1 cellular context compared by ENCODE assay signal in genomic region chr6:126628125-126628524, GRCh38.
TF ChIP-seq lines count a peak whose summit lies in the region.

No MANE protein-coding gene starts in this region.

TF ChIP-seq in GM23338, 12 proteins besides CTCF, POLR2A, EP300 and RAD21 (continued from another document):
- TF ChIP-seq, protein P1, sequence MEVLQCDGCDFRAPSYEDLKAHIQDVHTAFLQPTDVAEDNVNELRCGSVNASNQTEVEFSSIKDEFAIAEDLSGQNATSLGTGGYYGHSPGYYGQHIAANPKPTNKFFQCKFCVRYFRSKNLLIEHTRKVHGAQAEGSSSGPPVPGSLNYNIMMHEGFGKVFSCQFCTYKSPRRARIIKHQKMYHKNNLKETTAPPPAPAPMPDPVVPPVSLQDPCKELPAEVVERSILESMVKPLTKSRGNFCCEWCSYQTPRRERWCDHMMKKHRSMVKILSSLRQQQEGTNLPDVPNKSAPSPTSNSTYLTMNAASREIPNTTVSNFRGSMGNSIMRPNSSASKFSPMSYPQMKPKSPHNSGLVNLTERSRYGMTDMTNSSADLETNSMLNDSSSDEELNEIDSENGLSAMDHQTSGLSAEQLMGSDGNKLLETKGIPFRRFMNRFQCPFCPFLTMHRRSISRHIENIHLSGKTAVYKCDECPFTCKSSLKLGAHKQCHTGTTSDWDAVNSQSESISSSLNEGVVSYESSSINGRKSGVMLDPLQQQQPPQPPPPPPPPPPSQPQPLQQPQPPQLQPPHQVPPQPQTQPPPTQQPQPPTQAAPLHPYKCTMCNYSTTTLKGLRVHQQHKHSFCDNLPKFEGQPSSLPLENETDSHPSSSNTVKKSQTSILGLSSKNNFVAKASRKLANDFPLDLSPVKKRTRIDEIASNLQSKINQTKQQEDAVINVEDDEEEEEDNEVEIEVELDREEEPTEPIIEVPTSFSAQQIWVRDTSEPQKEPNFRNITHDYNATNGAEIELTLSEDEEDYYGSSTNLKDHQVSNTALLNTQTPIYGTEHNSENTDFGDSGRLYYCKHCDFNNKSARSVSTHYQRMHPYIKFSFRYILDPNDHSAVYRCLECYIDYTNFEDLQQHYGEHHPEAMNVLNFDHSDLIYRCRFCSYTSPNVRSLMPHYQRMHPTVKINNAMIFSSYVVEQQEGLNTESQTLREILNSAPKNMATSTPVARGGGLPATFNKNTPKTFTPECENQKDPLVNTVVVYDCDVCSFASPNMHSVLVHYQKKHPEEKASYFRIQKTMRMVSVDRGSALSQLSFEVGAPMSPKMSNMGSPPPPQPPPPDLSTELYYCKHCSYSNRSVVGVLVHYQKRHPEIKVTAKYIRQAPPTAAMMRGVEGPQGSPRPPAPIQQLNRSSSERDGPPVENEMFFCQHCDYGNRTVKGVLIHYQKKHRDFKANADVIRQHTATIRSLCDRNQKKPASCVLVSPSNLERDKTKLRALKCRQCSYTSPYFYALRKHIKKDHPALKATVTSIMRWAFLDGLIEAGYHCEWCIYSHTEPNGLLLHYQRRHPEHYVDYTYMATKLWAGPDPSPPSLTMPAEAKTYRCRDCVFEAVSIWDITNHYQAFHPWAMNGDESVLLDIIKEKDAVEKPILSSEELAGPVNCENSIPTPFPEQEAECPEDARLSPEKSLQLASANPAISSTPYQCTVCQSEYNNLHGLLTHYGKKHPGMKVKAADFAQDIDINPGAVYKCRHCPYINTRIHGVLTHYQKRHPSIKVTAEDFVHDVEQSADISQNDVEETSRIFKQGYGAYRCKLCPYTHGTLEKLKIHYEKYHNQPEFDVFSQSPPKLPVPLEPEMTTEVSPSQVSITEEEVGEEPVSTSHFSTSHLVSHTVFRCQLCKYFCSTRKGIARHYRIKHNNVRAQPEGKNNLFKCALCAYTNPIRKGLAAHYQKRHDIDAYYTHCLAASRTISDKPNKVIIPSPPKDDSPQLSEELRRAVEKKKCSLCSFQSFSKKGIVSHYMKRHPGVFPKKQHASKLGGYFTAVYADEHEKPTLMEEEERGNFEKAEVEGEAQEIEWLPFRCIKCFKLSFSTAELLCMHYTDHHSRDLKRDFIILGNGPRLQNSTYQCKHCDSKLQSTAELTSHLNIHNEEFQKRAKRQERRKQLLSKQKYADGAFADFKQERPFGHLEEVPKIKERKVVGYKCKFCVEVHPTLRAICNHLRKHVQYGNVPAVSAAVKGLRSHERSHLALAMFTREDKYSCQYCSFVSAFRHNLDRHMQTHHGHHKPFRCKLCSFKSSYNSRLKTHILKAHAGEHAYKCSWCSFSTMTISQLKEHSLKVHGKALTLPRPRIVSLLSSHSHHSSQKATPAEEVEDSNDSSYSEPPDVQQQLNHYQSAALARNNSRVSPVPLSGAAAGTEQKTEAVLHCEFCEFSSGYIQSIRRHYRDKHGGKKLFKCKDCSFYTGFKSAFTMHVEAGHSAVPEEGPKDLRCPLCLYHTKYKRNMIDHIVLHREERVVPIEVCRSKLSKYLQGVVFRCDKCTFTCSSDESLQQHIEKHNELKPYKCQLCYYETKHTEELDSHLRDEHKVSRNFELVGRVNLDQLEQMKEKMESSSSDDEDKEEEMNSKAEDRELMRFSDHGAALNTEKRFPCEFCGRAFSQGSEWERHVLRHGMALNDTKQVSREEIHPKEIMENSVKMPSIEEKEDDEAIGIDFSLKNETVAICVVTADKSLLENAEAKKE (CRISPR knock-in tag; IDR thresholded peaks at IDR 0.05): no peak
- no peak for TF ChIP-seq NANOG (IDR thresholded peaks at IDR 0.05; ENCODE audit: borderline replicate concordance)
- no peak for TF ChIP-seq ZNF114 (CRISPR knock-in tag; IDR thresholded peaks at IDR 0.05)
- TF ChIP-seq EZH2 (IDR thresholded peaks at IDR 0.05; ENCODE audit: low read depth, unreplicated experiment): no peak
